26 cellular contexts compared by ENCODE assay signal in genomic region chr15:68979036-68979435, GRCh38. TPM values are rescaled to one million over a fixed set of nuclear protein-coding genes. Genes with fewer than 3 reads are reported as not detected.
A peak's percentile ranks its signal among the peaks of the same experiment; 100 is the strongest.
DNase-seq lines count a peak whose midpoint lies in the region; ATAC-seq lines count a peak whose summit lies in the region.
"Had no signal": no experiment of that assay in that cellular context is flagged by ENCODE, and none has a peak within 500 bp of the region (broad histone marks: within the 10 kb centered on the region; RNA-seq: fewer than 3 reads in every experiment).

No MANE protein-coding gene starts in this region.

- H3K27me3 ChIP-seq in trophoblast cell (ENCODE audit: insufficient read depth, low read length) = no peaks in the 10 kb centered on the region
- H3K27me3 ChIP-seq: BE2C, BLaER1 had no signal

- H2BK5ac ChIP-seq in trophoblast cell (ENCODE audit: low read depth, low read length, poor library complexity) = no peak overlapping the region

- H3K4me2 ChIP-seq in trophoblast cell (ENCODE audit: low read length) = no peak overlapping the region
- H3K4me2 ChIP-seq: A549, BLaER1 had no signal

- no peak overlapping the region for H4K91ac ChIP-seq in trophoblast cell (ENCODE audit: low read depth, low read length)

- no peak overlapping the region for H2AFZ ChIP-seq in trophoblast cell (ENCODE audit: insufficient read depth, low read length, poor library complexity)

- no peak overlapping the region for H3K4ac ChIP-seq in trophoblast cell (ENCODE audit: low read depth, low read length)

- H3K9ac ChIP-seq in trophoblast cell (ENCODE audit: low read length) = no peak overlapping the region
- H3K9ac ChIP-seq: BLaER1 had no signal

- no peak overlapping the region for H3K4me3 ChIP-seq in trophoblast cell (ENCODE audit: low read depth, low read length)
- H3K4me3 ChIP-seq: A549, BLaER1, GM12878 had no signal

- H3K9me3 ChIP-seq in trophoblast cell (ENCODE audit: insufficient read depth, low read depth, low read length) = peaks cover 9% of the 10 kb centered on the region
- H3K9me3 ChIP-seq: BE2C had no signal

- WGBS in trophoblast cell (ENCODE audit: extremely low coverage, insufficient coverage, insufficient read length) = no CpG with 5 or more reads among the region's 3 CpGs

- no peak overlapping the region for H3K14ac ChIP-seq in trophoblast cell (ENCODE audit: low read length)

- H3K79me1 ChIP-seq in trophoblast cell (ENCODE audit: low read length) = no peaks in the 10 kb centered on the region

- H3K4me1 ChIP-seq in trophoblast cell (ENCODE audit: control insufficient read depth in 1 of 2, insufficient read depth in 2 of 2, low read length in 2 of 2) = no peaks in the 10 kb centered on the region
- H3K4me1 ChIP-seq: A549, BE2C had no signal

- no peaks in the 10 kb centered on the region for H3K36me3 ChIP-seq in trophoblast cell (ENCODE audit: control insufficient read depth in 1 of 2, insufficient read depth in 2 of 2, low read length in 2 of 2)
- H3K36me3 ChIP-seq: BE2C, BLaER1 had no signal

- H2BK120ac ChIP-seq in trophoblast cell (ENCODE audit: insufficient read depth, low read length, poor library complexity) = no peak overlapping the region

- H3K23ac ChIP-seq in trophoblast cell (ENCODE audit: low read length) = no peak overlapping the region

- H3K18ac ChIP-seq in trophoblast cell (ENCODE audit: low read length) = no peak overlapping the region

- no peak overlapping the region for H4K8ac ChIP-seq in trophoblast cell (ENCODE audit: low read depth, low read length)

- no peak overlapping the region for H3K27ac ChIP-seq in trophoblast cell (ENCODE audit: low read depth, low read length)
- H3K27ac ChIP-seq: 22Rv1, A549, BLaER1 had no signal

- no peak overlapping the region for H2AK5ac ChIP-seq in trophoblast cell (ENCODE audit: low read length)

- no peak overlapping the region for H2BK12ac ChIP-seq in trophoblast cell (ENCODE audit: low read length)

- no peak for ATAC-seq in HG03097 (IDR thresholded peaks at IDR 0.05; ENCODE audit: low FRiP score, unreplicated experiment)
- ATAC-seq: A549, GM12878 had no signal

- no peak overlapping the region for H4K12ac ChIP-seq in trophoblast cell (ENCODE audit: low read depth, low read length)

- no peaks in the 10 kb centered on the region for H3K79me2 ChIP-seq in trophoblast cell (ENCODE audit: control insufficient read depth, insufficient read depth, low read length, poor library complexity)

- DNase-seq in DMS 273 (lab: John Stamatoyannopoulos, UW; ENCODE audit: unreplicated experiment) = peak; percentile 18
- DNase-seq in DMS 273 treated with DMSO at 0.1 percent for 48 hours (lab: John Stamatoyannopoulos, UW) = no peak
- peak; percentile 57 for DNase-seq in NCI-H2171 treated with DMSO at 0.1 percent for 48 hours (lab: John Stamatoyannopoulos, UW)
- no peak for DNase-seq in NCI-H2171 (lab: John Stamatoyannopoulos, UW)
- DNase-seq in Ammon's horn (ENCODE audit: low spot score) = peak; percentile 49
- DNase-seq in trophoblast cell = peak; percentile 84 to 97
- no peak for DNase-seq in activated CD8-positive, alpha-beta memory T cell treated with anti-CD3 and anti-CD28 coated beads, Interleukin-2, amount 50 U/mL, for 48 hours
- DNase-seq: AML-193; BE2C; C1 segment of cervical spinal cord; CD4-positive, alpha-beta memory T cell; CD4-positive, CD25-positive, alpha-beta regulatory T cell; CD8-positive, alpha-beta memory T cell; COR-L47; DMS153; DMS53; DMS79; DND-41; EL; GDM1 had no signal

RNA-seq across cellular contexts. Expression of gene NOX5, which starts 35.5 kb away (rescaled TPM):
- polyA plus RNA-seq in trophoblast cell (2013) = 0.03 and 0.08 TPM in 2 replicates
- polyA plus RNA-seq: CD14-positive monocyte; CD4-positive, alpha-beta memory T cell; CD4-positive, CD25-positive, alpha-beta regulatory T cell; CD8-positive, alpha-beta memory T cell; GM12878 had no signal

RNA-seq across cellular contexts. Expression of gene SPESP1, which starts 48.7 kb away (rescaled TPM):
- polyA plus RNA-seq in trophoblast cell (2013) = not detected in 2 replicates
- polyA plus RNA-seq: A549, GM12878 had no signal

Comparison
In these comparisons a context has a peak if more than half of its experiments do, and no peak if none do; other contexts are left out.
1. DNase-seq: peak in DMS 273 (single experiment), NCI-H2171 treated with DMSO at 0.1 percent for 48 hours (single experiment), Ammon's horn (single experiment) and trophoblast cell (2 of 2); none in DMS 273 treated with DMSO at 0.1 percent for 48 hours (single experiment), NCI-H2171 (single experiment) and activated CD8-positive, alpha-beta memory T cell treated with anti-CD3 and anti-CD28 coated beads, Interleukin-2, amount 50 U/mL, for 48 hours (single experiment).